1 cellular context compared by ENCODE assay signal in genomic region chr3:63977893-63978292, GRCh38.
TF ChIP-seq lines count a peak whose summit lies in the region.

No MANE protein-coding gene starts in this region.

TF ChIP-seq in IMR-90, 13 proteins besides CTCF, POLR2A, EP300 and RAD21:
- no peak for TF ChIP-seq CEBPB (IDR thresholded peaks at IDR 0.05; ENCODE audit: low read depth, low read length)
- TF ChIP-seq MAFK (IDR thresholded peaks at IDR 0.05; ENCODE audit: low read depth, low read length), result no peak
- TF ChIP-seq ELK1 (IDR thresholded peaks at IDR 0.05; ENCODE audit: borderline replicate concordance, low read depth, low read length), result no peak
- no peak for TF ChIP-seq SMC3 (IDR thresholded peaks at IDR 0.05; ENCODE audit: low read depth, low read length)
- TF ChIP-seq USF2 (IDR thresholded peaks at IDR 0.05; ENCODE audit: low read depth, low read length), result no peak
- no peak for TF ChIP-seq CHD1 (IDR thresholded peaks at IDR 0.05; ENCODE audit: low read depth, low read length)
- TF ChIP-seq MAZ (IDR thresholded peaks at IDR 0.05; ENCODE audit: borderline replicate concordance, low read depth, low read length), result no peak
- TF ChIP-seq MXI1 (IDR thresholded peaks at IDR 0.05; ENCODE audit: borderline replicate concordance, low read depth, low read length), result no peak
- TF ChIP-seq BHLHE40 (IDR thresholded peaks at IDR 0.05; ENCODE audit: low read depth, low read length), result no peak
- TF ChIP-seq FOS (IDR thresholded peaks at IDR 0.05; ENCODE audit: low read depth, low read length), result no peak
- no peak for TF ChIP-seq RCOR1 (IDR thresholded peaks at IDR 0.05; ENCODE audit: insufficient replicate concordance, low read length)
- TF ChIP-seq RFX5 (IDR thresholded peaks at IDR 0.05; ENCODE audit: low read depth, low read length), result no peak
- TF ChIP-seq NFE2L2 (IDR thresholded peaks at IDR 0.05; ENCODE audit: low read depth, low read length), result no peak
